Comparison of ENCODE assay signal across 1 cellular context in genomic region chr12:40093512-40093911, GRCh38.
TF ChIP-seq lines count a peak whose summit lies in the region.

No MANE protein-coding gene starts in this region.

TF ChIP-seq in GM23338, 12 proteins besides CTCF, POLR2A, EP300 and RAD21 (continued from another document):
- TF ChIP-seq, protein P1, sequence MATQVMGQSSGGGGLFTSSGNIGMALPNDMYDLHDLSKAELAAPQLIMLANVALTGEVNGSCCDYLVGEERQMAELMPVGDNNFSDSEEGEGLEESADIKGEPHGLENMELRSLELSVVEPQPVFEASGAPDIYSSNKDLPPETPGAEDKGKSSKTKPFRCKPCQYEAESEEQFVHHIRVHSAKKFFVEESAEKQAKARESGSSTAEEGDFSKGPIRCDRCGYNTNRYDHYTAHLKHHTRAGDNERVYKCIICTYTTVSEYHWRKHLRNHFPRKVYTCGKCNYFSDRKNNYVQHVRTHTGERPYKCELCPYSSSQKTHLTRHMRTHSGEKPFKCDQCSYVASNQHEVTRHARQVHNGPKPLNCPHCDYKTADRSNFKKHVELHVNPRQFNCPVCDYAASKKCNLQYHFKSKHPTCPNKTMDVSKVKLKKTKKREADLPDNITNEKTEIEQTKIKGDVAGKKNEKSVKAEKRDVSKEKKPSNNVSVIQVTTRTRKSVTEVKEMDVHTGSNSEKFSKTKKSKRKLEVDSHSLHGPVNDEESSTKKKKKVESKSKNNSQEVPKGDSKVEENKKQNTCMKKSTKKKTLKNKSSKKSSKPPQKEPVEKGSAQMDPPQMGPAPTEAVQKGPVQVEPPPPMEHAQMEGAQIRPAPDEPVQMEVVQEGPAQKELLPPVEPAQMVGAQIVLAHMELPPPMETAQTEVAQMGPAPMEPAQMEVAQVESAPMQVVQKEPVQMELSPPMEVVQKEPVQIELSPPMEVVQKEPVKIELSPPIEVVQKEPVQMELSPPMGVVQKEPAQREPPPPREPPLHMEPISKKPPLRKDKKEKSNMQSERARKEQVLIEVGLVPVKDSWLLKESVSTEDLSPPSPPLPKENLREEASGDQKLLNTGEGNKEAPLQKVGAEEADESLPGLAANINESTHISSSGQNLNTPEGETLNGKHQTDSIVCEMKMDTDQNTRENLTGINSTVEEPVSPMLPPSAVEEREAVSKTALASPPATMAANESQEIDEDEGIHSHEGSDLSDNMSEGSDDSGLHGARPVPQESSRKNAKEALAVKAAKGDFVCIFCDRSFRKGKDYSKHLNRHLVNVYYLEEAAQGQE (IDR thresholded peaks at IDR 0.05; ENCODE audit: unreplicated experiment): no peak
- TF ChIP-seq POLR2AphosphoS5 (IDR thresholded peaks at IDR 0.05; ENCODE audit: low read depth) (no peak), EZH2 (IDR thresholded peaks at IDR 0.05; ENCODE audit: low read depth, unreplicated experiment) (no peak), NANOG (IDR thresholded peaks at IDR 0.05; ENCODE audit: borderline replicate concordance) (no peak), EZH2phosphoT487 (IDR thresholded peaks at IDR 0.05; ENCODE audit: unreplicated experiment) (no peak), ETS1 (IDR thresholded peaks at IDR 0.05) (no peak), ZNF462 (CRISPR knock-in tag; IDR thresholded peaks at IDR 0.05) (no peak), CREB1 (CRISPR knock-in tag; IDR thresholded peaks at IDR 0.05; ENCODE audit: low read depth) (no peak), ZNF331 (CRISPR knock-in tag; IDR thresholded peaks at IDR 0.05; ENCODE audit: low read depth) (no peak), STAT1 (IDR thresholded peaks at IDR 0.05; ENCODE audit: unreplicated experiment) (no peak), ZNF114 (CRISPR knock-in tag; IDR thresholded peaks at IDR 0.05) (no peak)
